In the genomic region with DNA sequence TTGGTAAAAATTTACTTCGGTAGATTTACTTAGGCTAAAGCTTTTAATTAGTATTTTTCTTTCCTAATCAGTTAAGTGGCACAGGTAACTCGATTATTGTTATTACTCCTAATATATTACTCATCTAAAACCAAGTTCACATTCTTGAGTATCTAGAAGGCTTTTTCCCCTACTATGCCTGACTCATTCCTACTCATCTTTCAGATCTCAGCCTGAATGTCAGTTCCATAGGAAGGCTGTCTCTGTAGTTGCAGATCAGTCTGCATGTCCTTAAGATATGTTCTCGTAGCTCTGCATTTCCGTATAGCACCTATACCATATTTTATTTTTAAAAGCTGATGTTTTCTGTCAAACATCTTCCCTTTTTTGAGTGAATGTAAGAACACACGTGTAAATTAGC, we compare ENCODE assay signal across 25 cellular contexts. TPM values are rescaled to one million over a fixed set of nuclear protein-coding genes. Genes with fewer than 3 reads are reported as not detected.
DNase-seq lines count a peak whose midpoint lies in the region; ATAC-seq and TF ChIP-seq lines count a peak whose summit lies in the region.
"Had no signal": no experiment of that assay in that cellular context is flagged by ENCODE, and none has a peak within 500 bp of the region (broad histone marks: within the 10 kb centered on the region; RNA-seq: fewer than 3 reads in every experiment).

No MANE protein-coding gene starts in this region.

- no peaks in the 10 kb centered on the region for H3K9me3 Mint-ChIP-seq in activated T-helper 2 cell treated with anti-CD3 and anti-CD28 coated beads, Interferon-gamma antibody, Interleukin-2, Interleukin-4, amounts not matched to agents 10 μg/mL and 5 μg/mL and 100 μg/mL, durations not matched to agents 14 hours and 24 hours and 36 hours
- no peaks in the 10 kb centered on the region for H3K9me3 Mint-ChIP-seq in natural killer cell
- H3K9me3 Mint-ChIP-seq: activated CD8-positive, alpha-beta T cell treated with anti-CD3 and anti-CD28 coated beads for 36 hours; activated naive CD4-positive, alpha-beta T cell treated with anti-CD3 and anti-CD28 coated beads, Interleukin-2, amount 50 U/mL, for 24 hours; activated T-cell treated with anti-CD3 and anti-CD28 coated beads, Interleukin-2, amount 50 U/mL, for 24 hours; CD4-positive, alpha-beta T cell had no signal

- intact Hi-C loops in activated T-helper 2 cell treated with anti-CD3 and anti-CD28 coated beads, Interferon-gamma antibody, Interleukin-2, Interleukin-4, amounts not matched to agents 10 μg/mL and 5 μg/mL and 100 μg/mL, durations not matched to agents 14 hours and 24 hours and 36 hours (cut with micrococcal nuclease) = no loop called here
- intact Hi-C loops in natural killer cell (cut with micrococcal nuclease) = no loop called here

- H3K9me3 ChIP-seq in AG04450 (ENCODE audit: control insufficient read depth, insufficient read depth, low read length) (no peaks in the 10 kb centered on the region), adipocyte (ENCODE audit: control insufficient read depth, low read length) (no peaks in the 10 kb centered on the region)
- H3K9me3 ChIP-seq: SJCRH30 had no signal

- H3K9ac ChIP-seq in adipocyte (ENCODE audit: low read length) = no peak overlapping the region

- POLR2A ChIA-PET in AG04450 (lab: Yijun Ruan, JAX) = no interaction called here

- no peaks in the 10 kb centered on the region for H3K27me3 ChIP-seq in AG04450 (ENCODE audit: control insufficient read depth, insufficient read depth, low read length)
- H3K27me3 ChIP-seq in adipocyte (replicated peaks; ENCODE audit: control insufficient read depth, insufficient read depth, low read length) = no peaks in the 10 kb centered on the region
- H3K27me3 ChIP-seq: SJCRH30 had no signal

- no peak for TF ChIP-seq POLR2A in GM18505 (IDR thresholded peaks at IDR 0.05; ENCODE audit: borderline replicate concordance, extremely low read depth, insufficient read depth, insufficient read length)

- no peak overlapping the region for H3K4me3 ChIP-seq in AG04450 (ENCODE audit: low read depth, low read length)
- no peak overlapping the region for H3K4me3 ChIP-seq in adipocyte (ENCODE audit: low read length)
- H3K4me3 ChIP-seq: cardiac muscle cell, SJCRH30 had no signal

- peaks cover 18% of the 10 kb centered on the region for H3K36me3 Mint-ChIP-seq in activated T-helper 2 cell treated with anti-CD3 and anti-CD28 coated beads, Interferon-gamma antibody, Interleukin-2, Interleukin-4, amounts not matched to agents 10 μg/mL and 5 μg/mL and 100 μg/mL, durations not matched to agents 14 hours and 24 hours and 36 hours (ENCODE audit: low read depth)
- H3K36me3 Mint-ChIP-seq in natural killer cell = no peaks in the 10 kb centered on the region

- H3K27ac ChIP-seq in AG04450 (ENCODE audit: low read depth, low read length) = no peak overlapping the region
- H3K27ac ChIP-seq: cardiac muscle cell, SJCRH30 had no signal

- CTCF ChIA-PET in AG04450 (lab: Charles Lee) = interaction anchor here (0.9 to 1.4 kb wide), 2 partner anchors 18 to 238 kb away, joined by 3 to 4 read pairs; no protein-coding TSS in a partner anchor

- peaks cover 23% of the 10 kb centered on the region for H3K4me1 Mint-ChIP-seq in activated T-helper 2 cell treated with anti-CD3 and anti-CD28 coated beads, Interferon-gamma antibody, Interleukin-2, Interleukin-4, amounts not matched to agents 10 μg/mL and 5 μg/mL and 100 μg/mL, durations not matched to agents 14 hours and 24 hours and 36 hours (ENCODE audit: low read depth)
- H3K4me1 Mint-ChIP-seq in natural killer cell = peaks cover 15% of the 10 kb centered on the region in 2 donors

- H3K27me3 Mint-ChIP-seq in activated T-helper 2 cell treated with anti-CD3 and anti-CD28 coated beads, Interferon-gamma antibody, Interleukin-2, Interleukin-4, amounts not matched to agents 10 μg/mL and 5 μg/mL and 100 μg/mL, durations not matched to agents 14 hours and 24 hours and 36 hours (ENCODE audit: low read depth) = peaks cover 4% of the 10 kb centered on the region
- peaks cover 0 to 4% of the 10 kb centered on the region in 2 donors for H3K27me3 Mint-ChIP-seq in natural killer cell (ENCODE audit: low read depth in 2 of 2)

- DNase-seq in AG04450 (ENCODE audit: low read depth, low spot score) (peak; percentile 18), HT1080 (ENCODE audit: low read depth) (peak; percentile 78), adipocyte (ENCODE audit: low read depth) (peak; percentile 18), iris pigment epithelial cell (ENCODE audit: low read depth) (peak; percentile 78), natural killer cell (no peak)
- no peak for DNase-seq in activated T-helper 2 cell treated with anti-CD3 and anti-CD28 coated beads, Interferon-gamma antibody, Interleukin-2, Interleukin-4, amounts not matched to agents 10 μg/mL and 5 μg/mL and 100 μg/mL, durations not matched to agents 14 hours and 24 hours and 36 hours (ENCODE audit: low spot score)
- DNase-seq: activated T-cell treated with anti-CD3 and anti-CD28 coated beads, Interleukin-2, amount 50 U/mL, for 24 hours; CD4-positive, alpha-beta T cell; dermis blood vessel endothelial cell; DMS53; nephron progenitor cell; OCI-M1; posterior cingulate gyrus; SJCRH30; small intestine; stimulated activated CD4-positive, alpha-beta T cell treated with anti-CD3 and anti-CD28 coated beads, Interleukin-4, amount 100 ng/mL, for 1 hour; substantia nigra; T-helper 17 cell had no signal

- no peak overlapping the region for H3K27ac Mint-ChIP-seq in activated T-helper 2 cell treated with anti-CD3 and anti-CD28 coated beads, Interferon-gamma antibody, Interleukin-2, Interleukin-4, amounts not matched to agents 10 μg/mL and 5 μg/mL and 100 μg/mL, durations not matched to agents 14 hours and 24 hours and 36 hours
- no peak overlapping the region for H3K27ac Mint-ChIP-seq in natural killer cell
- H3K27ac Mint-ChIP-seq: activated CD8-positive, alpha-beta T cell treated with anti-CD3 and anti-CD28 coated beads for 36 hours; activated naive CD4-positive, alpha-beta T cell treated with anti-CD3 and anti-CD28 coated beads, Interleukin-2, amount 50 U/mL, for 24 hours; activated T-cell treated with anti-CD3 and anti-CD28 coated beads, Interleukin-2, amount 50 U/mL, for 24 hours; CD4-positive, alpha-beta T cell; nephron progenitor cell; T-helper 17 cell had no signal

- no peaks in the 10 kb centered on the region for H3K4me1 ChIP-seq in adipocyte (ENCODE audit: control insufficient read depth, insufficient read depth, low read length)
- H3K4me1 ChIP-seq: SJCRH30 had no signal

- TF ChIP-seq CTCF in AG04450 (IDR thresholded peaks at IDR 0.05; ENCODE audit: low read depth, low read length) (no peak), natural killer cell (IDR thresholded peaks at IDR 0.05) (no peak)

- H3K36me3 ChIP-seq in adipocyte (ENCODE audit: control insufficient read depth, insufficient read depth, low read length, severe bottlenecking) = no peaks in the 10 kb centered on the region
- H3K36me3 ChIP-seq: cardiac muscle cell had no signal

- no peak overlapping the region for H3K4me3 Mint-ChIP-seq in activated T-helper 2 cell treated with anti-CD3 and anti-CD28 coated beads, Interferon-gamma antibody, Interleukin-2, Interleukin-4, amounts not matched to agents 10 μg/mL and 5 μg/mL and 100 μg/mL, durations not matched to agents 14 hours and 24 hours and 36 hours (ENCODE audit: low read depth)
- H3K4me3 Mint-ChIP-seq in natural killer cell = no peak overlapping the region
- H3K4me3 Mint-ChIP-seq: activated CD8-positive, alpha-beta T cell treated with anti-CD3 and anti-CD28 coated beads for 36 hours; activated naive CD4-positive, alpha-beta T cell treated with anti-CD3 and anti-CD28 coated beads, Interleukin-2, amount 50 U/mL, for 24 hours; activated T-cell treated with anti-CD3 and anti-CD28 coated beads, Interleukin-2, amount 50 U/mL, for 24 hours; CD4-positive, alpha-beta T cell; nephron progenitor cell; T-helper 17 cell had no signal

- ATAC-seq in GM21360 (IDR thresholded peaks at IDR 0.05; ENCODE audit: unreplicated experiment) = no peak
- ATAC-seq in GM18505 (IDR thresholded peaks at IDR 0.05; ENCODE audit: unreplicated experiment) = no peak
- ATAC-seq in natural killer cell = no peak
- ATAC-seq: activated CD8-positive, alpha-beta T cell treated with anti-CD3 and anti-CD28 coated beads for 36 hours; T-helper 17 cell had no signal

RNA-seq across cellular contexts. Expression of a gene that starts 5.9 kb away (rescaled TPM):
- 0.07 and 0.09 TPM in 2 replicates for polyA plus RNA-seq in AG04450 (2011; rRNA removed)
- polyA minus RNA-seq in AG04450 (2011; rRNA and poly(A)+ RNA removed) = 0.05 and 0.09 TPM in 2 replicates
- 0.02 TPM in 1 of 2 replicates, not detected in the other for total RNA-seq in HT1080 (2014; rRNA removed; shearing (Covaris generic))
- polyA plus RNA-seq in HT1080 (2015; cell fraction: cytosol; rRNA removed) = not detected in 2 replicates
- 0.06 TPM in 1 of 2 replicates, not detected in the other for polyA plus RNA-seq in HT1080 (2015; cell fraction: nucleus; rRNA removed)
- total RNA-seq in activated T-helper 2 cell treated with anti-CD3 and anti-CD28 coated beads, Interferon-gamma antibody, Interleukin-2, Interleukin-4, amounts not matched to agents 10 μg/mL and 5 μg/mL and 100 μg/mL, durations not matched to agents 14 hours and 24 hours and 36 hours = not detected in 2 replicates
- under 1 TPM in 1 of 3 donors, not detected in 2; 0.05 TPM for total RNA-seq in natural killer cell
- total RNA-seq: cardiac muscle cell; CD4-positive, alpha-beta T cell; dermis blood vessel endothelial cell; endothelial cell of umbilical vein; HT-29; T-helper 17 cell had no signal
- polyA plus RNA-seq: cardiac muscle cell, endothelial cell of umbilical vein had no signal

RNA-seq across cellular contexts. Expression of a gene that starts 23.2 kb away (rescaled TPM):
- 19.8 and 22.2 TPM in 2 replicates for polyA plus RNA-seq in AG04450 (2011; rRNA removed)
- 16.9 and 20.3 TPM in 2 replicates for polyA minus RNA-seq in AG04450 (2011; rRNA and poly(A)+ RNA removed)
- 44.5 and 46.4 TPM in 2 replicates for total RNA-seq in HT1080 (2014; rRNA removed; shearing (Covaris generic))
- 34.8 and 37.0 TPM in 2 replicates for polyA plus RNA-seq in HT1080 (2015; cell fraction: cytosol; rRNA removed)
- 52.9 and 69.0 TPM in 2 replicates for polyA plus RNA-seq in HT1080 (2015; cell fraction: nucleus; rRNA removed)
- total RNA-seq in activated T-helper 2 cell treated with anti-CD3 and anti-CD28 coated beads, Interferon-gamma antibody, Interleukin-2, Interleukin-4, amounts not matched to agents 10 μg/mL and 5 μg/mL and 100 μg/mL, durations not matched to agents 14 hours and 24 hours and 36 hours = 41.1 and 41.7 TPM in 2 replicates
- 10 to 100 TPM; 73.9 to 93.8 (median 90.3) TPM for total RNA-seq in natural killer cell

RNA-seq across cellular contexts. Expression of a gene that starts 23.5 kb away (rescaled TPM):
- polyA plus RNA-seq in AG04450 (2011; rRNA removed) = 5.3 and 9.1 TPM in 2 replicates
- 3.0 and 6.1 TPM in 2 replicates for polyA minus RNA-seq in AG04450 (2011; rRNA and poly(A)+ RNA removed)
- 71.6 and 79.6 TPM in 2 replicates for total RNA-seq in HT1080 (2014; rRNA removed; shearing (Covaris generic))
- polyA plus RNA-seq in HT1080 (2015; cell fraction: cytosol; rRNA removed) = 43.9 and 49.0 TPM in 2 replicates
- 94.7 and 105 TPM in 2 replicates for polyA plus RNA-seq in HT1080 (2015; cell fraction: nucleus; rRNA removed)
- 55.9 and 58.2 TPM in 2 replicates for total RNA-seq in activated T-helper 2 cell treated with anti-CD3 and anti-CD28 coated beads, Interferon-gamma antibody, Interleukin-2, Interleukin-4, amounts not matched to agents 10 μg/mL and 5 μg/mL and 100 μg/mL, durations not matched to agents 14 hours and 24 hours and 36 hours
- total RNA-seq in natural killer cell = 1 to 10 TPM; 1.3 to 1.8 (median 1.6) TPM

Comparison
In these comparisons a context has a peak if more than half of its experiments do, and no peak if none do; other contexts are left out.
1. DNase-seq: peak in AG04450 (single experiment), HT1080 (single experiment), adipocyte (single experiment) and iris pigment epithelial cell (single experiment); none in activated T-helper 2 cell treated with anti-CD3 and anti-CD28 coated beads, Interferon-gamma antibody, Interleukin-2, Interleukin-4, amounts not matched to agents 10 μg/mL and 5 μg/mL and 100 μg/mL, durations not matched to agents 14 hours and 24 hours and 36 hours (single experiment) and natural killer cell (single experiment).
2. RNA of a gene that starts 23.5 kb away (total RNA-seq): 71.6 to 79.6 TPM in HT1080 and 55.9 to 58.2 TPM in activated T-helper 2 cell treated with anti-CD3 and anti-CD28 coated beads, Interferon-gamma antibody, Interleukin-2, Interleukin-4, amounts not matched to agents 10 μg/mL and 5 μg/mL and 100 μg/mL, durations not matched to agents 14 hours and 24 hours and 36 hours; 1.3 to 1.8 TPM in natural killer cell; every median in the first group is over 10 times any median in the second.